1 cellular context compared by ENCODE assay signal in the genomic region with DNA sequence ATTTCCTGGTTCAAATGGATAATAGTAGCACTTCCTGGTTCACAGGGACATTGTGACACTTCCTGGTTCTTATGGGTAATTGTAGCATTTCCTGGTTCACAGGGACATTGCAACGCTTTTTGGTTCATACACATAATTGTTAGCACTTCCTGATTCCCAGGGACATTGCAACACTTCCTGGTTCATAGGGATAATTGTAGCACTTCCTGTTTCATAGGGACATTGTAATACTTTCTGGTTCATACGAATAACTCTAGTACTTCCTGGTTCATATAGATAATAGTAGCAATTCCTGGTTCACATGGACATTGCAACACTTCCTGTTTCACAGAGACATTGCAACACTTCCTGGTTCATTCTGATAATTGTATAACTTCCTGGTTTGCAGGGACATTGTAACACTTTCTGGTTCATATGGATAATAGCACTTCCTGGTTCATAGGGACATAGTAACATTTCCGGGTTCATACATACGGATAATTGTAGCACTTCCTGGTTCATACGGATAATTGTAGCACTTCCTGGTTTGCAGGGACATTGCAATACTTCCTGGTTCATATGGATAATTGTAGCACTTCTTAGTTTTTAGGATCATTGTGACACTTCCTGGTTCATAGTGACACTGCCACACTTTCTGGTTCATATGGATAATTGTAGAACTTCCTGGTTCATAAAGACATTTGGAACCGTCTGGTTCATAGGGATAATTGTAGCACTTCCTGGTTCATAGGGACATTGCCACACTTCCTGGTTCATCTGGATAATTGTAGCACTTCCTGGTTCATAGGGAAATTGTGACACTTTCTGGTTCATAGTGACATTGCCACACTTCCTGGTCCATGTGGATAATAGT.
TF ChIP-seq lines count a peak whose summit lies in the region.

No MANE protein-coding gene starts in this region.

TF ChIP-seq in K562, 482 proteins besides CTCF, POLR2A, EP300 and RAD21 (continued from another document and continues in another):
- TF ChIP-seq, protein P1, sequence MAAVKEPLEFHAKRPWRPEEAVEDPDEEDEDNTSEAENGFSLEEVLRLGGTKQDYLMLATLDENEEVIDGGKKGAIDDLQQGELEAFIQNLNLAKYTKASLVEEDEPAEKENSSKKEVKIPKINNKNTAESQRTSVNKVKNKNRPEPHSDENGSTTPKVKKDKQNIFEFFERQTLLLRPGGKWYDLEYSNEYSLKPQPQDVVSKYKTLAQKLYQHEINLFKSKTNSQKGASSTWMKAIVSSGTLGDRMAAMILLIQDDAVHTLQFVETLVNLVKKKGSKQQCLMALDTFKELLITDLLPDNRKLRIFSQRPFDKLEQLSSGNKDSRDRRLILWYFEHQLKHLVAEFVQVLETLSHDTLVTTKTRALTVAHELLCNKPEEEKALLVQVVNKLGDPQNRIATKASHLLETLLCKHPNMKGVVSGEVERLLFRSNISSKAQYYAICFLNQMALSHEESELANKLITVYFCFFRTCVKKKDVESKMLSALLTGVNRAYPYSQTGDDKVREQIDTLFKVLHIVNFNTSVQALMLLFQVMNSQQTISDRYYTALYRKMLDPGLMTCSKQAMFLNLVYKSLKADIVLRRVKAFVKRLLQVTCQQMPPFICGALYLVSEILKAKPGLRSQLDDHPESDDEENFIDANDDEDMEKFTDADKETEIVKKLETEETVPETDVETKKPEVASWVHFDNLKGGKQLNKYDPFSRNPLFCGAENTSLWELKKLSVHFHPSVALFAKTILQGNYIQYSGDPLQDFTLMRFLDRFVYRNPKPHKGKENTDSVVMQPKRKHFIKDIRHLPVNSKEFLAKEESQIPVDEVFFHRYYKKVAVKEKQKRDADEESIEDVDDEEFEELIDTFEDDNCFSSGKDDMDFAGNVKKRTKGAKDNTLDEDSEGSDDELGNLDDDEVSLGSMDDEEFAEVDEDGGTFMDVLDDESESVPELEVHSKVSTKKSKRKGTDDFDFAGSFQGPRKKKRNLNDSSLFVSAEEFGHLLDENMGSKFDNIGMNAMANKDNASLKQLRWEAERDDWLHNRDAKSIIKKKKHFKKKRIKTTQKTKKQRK (IDR thresholded peaks at IDR 0.05; ENCODE audit: borderline replicate concordance, low read depth, low read length) = no peak
- peak; percentile 78; the same call in 1 of the 2 replicates for TF ChIP-seq ZNF175 (CRISPR knock-in tag; IDR thresholded peaks at IDR 0.05; ENCODE audit: low read depth)
- TF ChIP-seq TBP (optimal IDR thresholded peaks at IDR 0.05; ENCODE audit: low read depth, low read length) = no peak
- TF ChIP-seq CEBPG (CRISPR knock-in tag; IDR thresholded peaks at IDR 0.05) = peak; percentile 93
- peak; percentile 98 for TF ChIP-seq CEBPG (tag; conservative IDR thresholded peaks at IDR 0.05 in 1 of 2, IDR thresholded peaks at IDR 0.05 in 1 of 2)
- no peak for TF ChIP-seq ZNF239 (CRISPR knock-in tag; IDR thresholded peaks at IDR 0.05)
- TF ChIP-seq ZNF644 (tag; IDR thresholded peaks at IDR 0.05; ENCODE audit: low read depth) = peak; percentile 35
- TF ChIP-seq, protein P2, sequence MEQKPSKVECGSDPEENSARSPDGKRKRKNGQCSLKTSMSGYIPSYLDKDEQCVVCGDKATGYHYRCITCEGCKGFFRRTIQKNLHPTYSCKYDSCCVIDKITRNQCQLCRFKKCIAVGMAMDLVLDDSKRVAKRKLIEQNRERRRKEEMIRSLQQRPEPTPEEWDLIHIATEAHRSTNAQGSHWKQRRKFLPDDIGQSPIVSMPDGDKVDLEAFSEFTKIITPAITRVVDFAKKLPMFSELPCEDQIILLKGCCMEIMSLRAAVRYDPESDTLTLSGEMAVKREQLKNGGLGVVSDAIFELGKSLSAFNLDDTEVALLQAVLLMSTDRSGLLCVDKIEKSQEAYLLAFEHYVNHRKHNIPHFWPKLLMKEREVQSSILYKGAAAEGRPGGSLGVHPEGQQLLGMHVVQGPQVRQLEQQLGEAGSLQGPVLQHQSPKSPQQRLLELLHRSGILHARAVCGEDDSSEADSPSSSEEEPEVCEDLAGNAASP (IDR thresholded peaks at IDR 0.05) = no peak
- TF ChIP-seq BRD4 (IDR thresholded peaks at IDR 0.05) = no peak
- TF ChIP-seq SIRT6 (IDR thresholded peaks at IDR 0.05; ENCODE audit: low read depth, low read length) = no peak
- TF ChIP-seq ZNF41 (CRISPR knock-in tag; conservative IDR thresholded peaks at IDR 0.05) = no peak
- TF ChIP-seq, protein P3, sequence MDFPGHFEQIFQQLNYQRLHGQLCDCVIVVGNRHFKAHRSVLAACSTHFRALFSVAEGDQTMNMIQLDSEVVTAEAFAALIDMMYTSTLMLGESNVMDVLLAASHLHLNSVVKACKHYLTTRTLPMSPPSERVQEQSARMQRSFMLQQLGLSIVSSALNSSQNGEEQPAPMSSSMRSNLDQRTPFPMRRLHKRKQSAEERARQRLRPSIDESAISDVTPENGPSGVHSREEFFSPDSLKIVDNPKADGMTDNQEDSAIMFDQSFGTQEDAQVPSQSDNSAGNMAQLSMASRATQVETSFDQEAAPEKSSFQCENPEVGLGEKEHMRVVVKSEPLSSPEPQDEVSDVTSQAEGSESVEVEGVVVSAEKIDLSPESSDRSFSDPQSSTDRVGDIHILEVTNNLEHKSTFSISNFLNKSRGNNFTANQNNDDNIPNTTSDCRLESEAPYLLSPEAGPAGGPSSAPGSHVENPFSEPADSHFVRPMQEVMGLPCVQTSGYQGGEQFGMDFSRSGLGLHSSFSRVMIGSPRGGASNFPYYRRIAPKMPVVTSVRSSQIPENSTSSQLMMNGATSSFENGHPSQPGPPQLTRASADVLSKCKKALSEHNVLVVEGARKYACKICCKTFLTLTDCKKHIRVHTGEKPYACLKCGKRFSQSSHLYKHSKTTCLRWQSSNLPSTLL (IDR thresholded peaks at IDR 0.05) = no peak
- TF ChIP-seq, protein P4, sequence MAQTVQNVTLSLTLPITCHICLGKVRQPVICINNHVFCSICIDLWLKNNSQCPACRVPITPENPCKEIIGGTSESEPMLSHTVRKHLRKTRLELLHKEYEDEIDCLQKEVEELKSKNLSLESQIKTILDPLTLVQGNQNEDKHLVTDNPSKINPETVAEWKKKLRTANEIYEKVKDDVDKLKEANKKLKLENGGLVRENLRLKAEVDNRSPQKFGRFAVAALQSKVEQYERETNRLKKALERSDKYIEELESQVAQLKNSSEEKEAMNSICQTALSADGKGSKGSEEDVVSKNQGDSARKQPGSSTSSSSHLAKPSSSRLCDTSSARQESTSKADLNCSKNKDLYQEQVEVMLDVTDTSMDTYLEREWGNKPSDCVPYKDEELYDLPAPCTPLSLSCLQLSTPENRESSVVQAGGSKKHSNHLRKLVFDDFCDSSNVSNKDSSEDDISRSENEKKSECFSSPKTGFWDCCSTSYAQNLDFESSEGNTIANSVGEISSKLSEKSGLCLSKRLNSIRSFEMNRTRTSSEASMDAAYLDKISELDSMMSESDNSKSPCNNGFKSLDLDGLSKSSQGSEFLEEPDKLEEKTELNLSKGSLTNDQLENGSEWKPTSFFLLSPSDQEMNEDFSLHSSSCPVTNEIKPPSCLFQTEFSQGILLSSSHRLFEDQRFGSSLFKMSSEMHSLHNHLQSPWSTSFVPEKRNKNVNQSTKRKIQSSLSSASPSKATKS (CRISPR knock-in tag; IDR thresholded peaks at IDR 0.05) = no peak
- no peak for TF ChIP-seq ZNF354B (CRISPR knock-in tag; IDR thresholded peaks at IDR 0.05)
- no peak for TF ChIP-seq MEF2A (IDR thresholded peaks at IDR 0.05; ENCODE audit: control insufficient read depth, low read depth, low read length)
- TF ChIP-seq, protein P5, sequence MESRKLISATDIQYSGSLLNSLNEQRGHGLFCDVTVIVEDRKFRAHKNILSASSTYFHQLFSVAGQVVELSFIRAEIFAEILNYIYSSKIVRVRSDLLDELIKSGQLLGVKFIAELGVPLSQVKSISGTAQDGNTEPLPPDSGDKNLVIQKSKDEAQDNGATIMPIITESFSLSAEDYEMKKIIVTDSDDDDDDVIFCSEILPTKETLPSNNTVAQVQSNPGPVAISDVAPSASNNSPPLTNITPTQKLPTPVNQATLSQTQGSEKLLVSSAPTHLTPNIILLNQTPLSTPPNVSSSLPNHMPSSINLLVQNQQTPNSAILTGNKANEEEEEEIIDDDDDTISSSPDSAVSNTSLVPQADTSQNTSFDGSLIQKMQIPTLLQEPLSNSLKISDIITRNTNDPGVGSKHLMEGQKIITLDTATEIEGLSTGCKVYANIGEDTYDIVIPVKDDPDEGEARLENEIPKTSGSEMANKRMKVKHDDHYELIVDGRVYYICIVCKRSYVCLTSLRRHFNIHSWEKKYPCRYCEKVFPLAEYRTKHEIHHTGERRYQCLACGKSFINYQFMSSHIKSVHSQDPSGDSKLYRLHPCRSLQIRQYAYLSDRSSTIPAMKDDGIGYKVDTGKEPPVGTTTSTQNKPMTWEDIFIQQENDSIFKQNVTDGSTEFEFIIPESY (CRISPR knock-in tag; IDR thresholded peaks at IDR 0.05) = peak; percentile 11; the same call in 1 of the 2 replicates
- TF ChIP-seq TEAD1 (CRISPR knock-in tag; IDR thresholded peaks at IDR 0.05) = no peak
- no peak for TF ChIP-seq HDAC3 (IDR thresholded peaks at IDR 0.05; ENCODE audit: borderline replicate concordance, partially characterized antibody)
- TF ChIP-seq ZKSCAN1 (IDR thresholded peaks at IDR 0.05; ENCODE audit: low read depth, low read length) = no peak
- TF ChIP-seq, protein P6, sequence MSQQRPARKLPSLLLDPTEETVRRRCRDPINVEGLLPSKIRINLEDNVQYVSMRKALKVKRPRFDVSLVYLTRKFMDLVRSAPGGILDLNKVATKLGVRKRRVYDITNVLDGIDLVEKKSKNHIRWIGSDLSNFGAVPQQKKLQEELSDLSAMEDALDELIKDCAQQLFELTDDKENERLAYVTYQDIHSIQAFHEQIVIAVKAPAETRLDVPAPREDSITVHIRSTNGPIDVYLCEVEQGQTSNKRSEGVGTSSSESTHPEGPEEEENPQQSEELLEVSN (IDR thresholded peaks at IDR 0.05; ENCODE audit: borderline replicate concordance in 1 of 2, extremely low read depth in 1 of 2, insufficient read depth in 1 of 2, insufficient read length in 1 of 2, low read depth in 1 of 2, low read length in 1 of 2, poor library complexity in 1 of 2, severe bottlenecking in 1 of 2) = no peak
- TF ChIP-seq NFIC (IDR thresholded peaks at IDR 0.05) = no peak
- no peak for TF ChIP-seq KLF10 (CRISPR knock-in tag; IDR thresholded peaks at IDR 0.05)
- TF ChIP-seq SMARCC2 (IDR thresholded peaks at IDR 0.05; ENCODE audit: low read depth) = no peak
- peak; percentile 81 for TF ChIP-seq ZNF584 (CRISPR knock-in tag; IDR thresholded peaks at IDR 0.05; ENCODE audit: low read depth)
- no peak for TF ChIP-seq SMARCB1 (IDR thresholded peaks at IDR 0.05; ENCODE audit: insufficient read length, low read depth)
- TF ChIP-seq, protein P7, sequence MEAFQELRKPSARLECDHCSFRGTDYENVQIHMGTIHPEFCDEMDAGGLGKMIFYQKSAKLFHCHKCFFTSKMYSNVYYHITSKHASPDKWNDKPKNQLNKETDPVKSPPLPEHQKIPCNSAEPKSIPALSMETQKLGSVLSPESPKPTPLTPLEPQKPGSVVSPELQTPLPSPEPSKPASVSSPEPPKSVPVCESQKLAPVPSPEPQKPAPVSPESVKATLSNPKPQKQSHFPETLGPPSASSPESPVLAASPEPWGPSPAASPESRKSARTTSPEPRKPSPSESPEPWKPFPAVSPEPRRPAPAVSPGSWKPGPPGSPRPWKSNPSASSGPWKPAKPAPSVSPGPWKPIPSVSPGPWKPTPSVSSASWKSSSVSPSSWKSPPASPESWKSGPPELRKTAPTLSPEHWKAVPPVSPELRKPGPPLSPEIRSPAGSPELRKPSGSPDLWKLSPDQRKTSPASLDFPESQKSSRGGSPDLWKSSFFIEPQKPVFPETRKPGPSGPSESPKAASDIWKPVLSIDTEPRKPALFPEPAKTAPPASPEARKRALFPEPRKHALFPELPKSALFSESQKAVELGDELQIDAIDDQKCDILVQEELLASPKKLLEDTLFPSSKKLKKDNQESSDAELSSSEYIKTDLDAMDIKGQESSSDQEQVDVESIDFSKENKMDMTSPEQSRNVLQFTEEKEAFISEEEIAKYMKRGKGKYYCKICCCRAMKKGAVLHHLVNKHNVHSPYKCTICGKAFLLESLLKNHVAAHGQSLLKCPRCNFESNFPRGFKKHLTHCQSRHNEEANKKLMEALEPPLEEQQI (IDR thresholded peaks at IDR 0.05) = no peak
- TF ChIP-seq, protein P8, sequence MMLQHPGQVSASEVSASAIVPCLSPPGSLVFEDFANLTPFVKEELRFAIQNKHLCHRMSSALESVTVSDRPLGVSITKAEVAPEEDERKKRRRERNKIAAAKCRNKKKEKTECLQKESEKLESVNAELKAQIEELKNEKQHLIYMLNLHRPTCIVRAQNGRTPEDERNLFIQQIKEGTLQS (IDR thresholded peaks at IDR 0.05) = peak; percentile 72
- TF ChIP-seq, protein P8 (CRISPR knock-in tag; conservative IDR thresholded peaks at IDR 0.05) = no peak
- no peak for TF ChIP-seq SAFB (IDR thresholded peaks at IDR 0.05; ENCODE audit: borderline replicate concordance, low read depth, low read length)
- TF ChIP-seq CBX1 (IDR thresholded peaks at IDR 0.05; ENCODE audit: low read depth) = no peak
- TF ChIP-seq ZFX (CRISPR knock-in tag; IDR thresholded peaks at IDR 0.05) = no peak
- peak; percentile 91 for TF ChIP-seq GABPA (tag; conservative IDR thresholded peaks at IDR 0.05; ENCODE audit: low read depth)
- TF ChIP-seq EP400 (IDR thresholded peaks at IDR 0.05) = peak; percentile 64
- peak; percentile 76 for TF ChIP-seq SPI1 (IDR thresholded peaks at IDR 0.05; ENCODE audit: borderline replicate concordance, low read depth, low read length)
- TF ChIP-seq, protein P9, sequence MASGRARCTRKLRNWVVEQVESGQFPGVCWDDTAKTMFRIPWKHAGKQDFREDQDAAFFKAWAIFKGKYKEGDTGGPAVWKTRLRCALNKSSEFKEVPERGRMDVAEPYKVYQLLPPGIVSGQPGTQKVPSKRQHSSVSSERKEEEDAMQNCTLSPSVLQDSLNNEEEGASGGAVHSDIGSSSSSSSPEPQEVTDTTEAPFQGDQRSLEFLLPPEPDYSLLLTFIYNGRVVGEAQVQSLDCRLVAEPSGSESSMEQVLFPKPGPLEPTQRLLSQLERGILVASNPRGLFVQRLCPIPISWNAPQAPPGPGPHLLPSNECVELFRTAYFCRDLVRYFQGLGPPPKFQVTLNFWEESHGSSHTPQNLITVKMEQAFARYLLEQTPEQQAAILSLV (tag; IDR thresholded peaks at IDR 0.05) = peak; percentile 76
- no peak for TF ChIP-seq MCM2 (IDR thresholded peaks at IDR 0.05; ENCODE audit: low read depth)
- TF ChIP-seq PCBP2 (IDR thresholded peaks at IDR 0.05; ENCODE audit: low read depth, low read length, poor library complexity, severe bottlenecking) = no peak
- TF ChIP-seq, protein P10, sequence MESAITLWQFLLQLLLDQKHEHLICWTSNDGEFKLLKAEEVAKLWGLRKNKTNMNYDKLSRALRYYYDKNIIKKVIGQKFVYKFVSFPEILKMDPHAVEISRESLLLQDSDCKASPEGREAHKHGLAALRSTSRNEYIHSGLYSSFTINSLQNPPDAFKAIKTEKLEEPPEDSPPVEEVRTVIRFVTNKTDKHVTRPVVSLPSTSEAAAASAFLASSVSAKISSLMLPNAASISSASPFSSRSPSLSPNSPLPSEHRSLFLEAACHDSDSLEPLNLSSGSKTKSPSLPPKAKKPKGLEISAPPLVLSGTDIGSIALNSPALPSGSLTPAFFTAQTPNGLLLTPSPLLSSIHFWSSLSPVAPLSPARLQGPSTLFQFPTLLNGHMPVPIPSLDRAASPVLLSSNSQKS (CRISPR knock-in tag; IDR thresholded peaks at IDR 0.05) = no peak
- TF ChIP-seq ZNF263 (CRISPR knock-in tag; IDR thresholded peaks at IDR 0.05; ENCODE audit: borderline replicate concordance) = no peak
- no peak for TF ChIP-seq ZNF23 (CRISPR knock-in tag; IDR thresholded peaks at IDR 0.05)
- TF ChIP-seq THRAP3 (IDR thresholded peaks at IDR 0.05; ENCODE audit: borderline replicate concordance) = no peak
- peak; percentile 100 for TF ChIP-seq NR2C1 (IDR thresholded peaks at IDR 0.05)
- peak; percentile 99 for TF ChIP-seq NR2C1 (tag; IDR thresholded peaks at IDR 0.05)
- TF ChIP-seq PTRF (tag; IDR thresholded peaks at IDR 0.05) = no peak
